ENCODE assay signal across 15 cellular contexts in the genomic region with DNA sequence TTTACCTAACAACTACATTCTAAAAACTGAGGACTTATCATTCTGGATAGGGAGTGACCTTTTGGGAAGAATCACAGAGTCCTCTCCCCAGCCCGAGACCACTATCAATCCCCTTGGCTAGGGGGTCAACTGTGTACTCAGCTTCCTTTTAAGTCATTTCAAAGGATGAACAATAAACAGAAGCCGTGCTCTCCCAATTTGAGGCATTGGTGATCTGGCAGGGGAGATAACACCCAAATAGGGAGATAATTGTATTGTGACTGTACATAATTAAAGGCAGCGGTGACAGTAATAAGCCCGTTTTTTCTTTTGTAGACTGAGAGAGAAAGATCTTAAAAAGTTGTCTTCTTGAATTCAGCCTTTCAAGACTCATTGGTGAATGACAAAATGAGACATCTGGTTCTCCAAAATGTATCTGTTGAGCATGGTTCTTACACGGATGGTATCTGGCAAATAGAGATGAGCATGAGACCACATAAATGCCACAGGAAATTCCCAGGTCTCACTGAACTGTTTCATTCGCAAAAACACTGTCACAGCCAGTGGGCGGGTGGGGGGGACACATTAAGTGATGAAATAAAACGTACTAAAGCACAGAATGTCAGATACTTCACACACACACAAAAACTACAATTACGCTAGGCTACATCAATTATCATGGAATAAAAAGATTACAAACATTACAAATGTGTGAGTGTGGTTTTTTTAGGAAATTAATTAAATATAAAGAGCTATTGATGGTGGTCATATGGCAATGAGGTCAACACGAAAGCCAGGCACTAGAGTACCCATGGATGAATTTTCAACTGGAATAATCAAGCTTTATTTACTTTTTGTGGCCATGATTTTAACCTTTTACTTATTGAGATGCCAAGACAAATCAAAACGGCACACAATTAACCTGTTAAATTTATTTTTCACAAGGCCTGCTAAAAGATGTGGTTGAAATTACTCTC.
DNase-seq lines count a peak whose midpoint lies in the region; ATAC-seq, FAIRE-seq and TF ChIP-seq lines count a peak whose summit lies in the region.
"Had no signal": no experiment of that assay in that cellular context is flagged by ENCODE, and none has a peak within 500 bp of the region (broad histone marks: within the 10 kb centered on the region; RNA-seq: fewer than 3 reads in every experiment).

No MANE protein-coding gene starts in this region.

- ATAC-seq in activated naive CD8-positive, alpha-beta T cell treated with anti-CD3 and anti-CD28 coated beads, Interleukin-2, amount 50 U/mL, for 24 hours, result peak; percentile 58

- peaks cover 4% of the 10 kb centered on the region for H4K20me1 ChIP-seq in neural progenitor cell (ENCODE audit: low read depth)

- H2AFZ ChIP-seq in neural progenitor cell (replicated peaks), result no peak overlapping the region

- no peak overlapping the region for H3K9ac ChIP-seq in neural progenitor cell

- H3K27ac Mint-ChIP-seq in activated naive CD8-positive, alpha-beta T cell treated with anti-CD3 and anti-CD28 coated beads, Interleukin-2, amount 50 U/mL, for 24 hours, result peak overlapping the region; percentile 90
- peak overlapping the region; percentile 31 for H3K27ac Mint-ChIP-seq in neural progenitor cell
- H3K27ac Mint-ChIP-seq: endodermal cell had no signal

- TF ChIP-seq CTCF in BE2C (IDR thresholded peaks at IDR 0.05; ENCODE audit: low read depth, low read length) (no peak), neural progenitor cell (IDR thresholded peaks at IDR 0.05) (no peak)

- no peaks in the 10 kb centered on the region for H3K36me3 ChIP-seq in BE2C
- H3K36me3 ChIP-seq in neural progenitor cell, result no peaks in the 10 kb centered on the region

- H3K27me3 ChIP-seq in BE2C (no peaks in the 10 kb centered on the region), neural progenitor cell (no peaks in the 10 kb centered on the region)

- H3K4me3 ChIP-seq in BE2C (ENCODE audit: low read depth, low read length), result peak overlapping the region; percentile 32
- H3K4me3 ChIP-seq in neural progenitor cell, result no peak overlapping the region

- no peaks in the 10 kb centered on the region for H3K9me3 Mint-ChIP-seq in activated naive CD8-positive, alpha-beta T cell treated with anti-CD3 and anti-CD28 coated beads, Interleukin-2, amount 50 U/mL, for 24 hours
- H3K9me3 Mint-ChIP-seq in neural progenitor cell, result no peaks in the 10 kb centered on the region
- H3K9me3 Mint-ChIP-seq: endodermal cell had no signal

- H3K36me3 Mint-ChIP-seq in activated naive CD8-positive, alpha-beta T cell treated with anti-CD3 and anti-CD28 coated beads, Interleukin-2, amount 50 U/mL, for 24 hours (ENCODE audit: low read depth), result peaks cover 6% of the 10 kb centered on the region
- H3K36me3 Mint-ChIP-seq in neural progenitor cell, result peaks cover 5% of the 10 kb centered on the region

- peak overlapping the region; percentile 27 for H3K4me2 ChIP-seq in neural progenitor cell

- H3K79me2 ChIP-seq in neural progenitor cell (ENCODE audit: low read depth), result no peaks in the 10 kb centered on the region

- H3K9me3 ChIP-seq in BE2C (no peaks in the 10 kb centered on the region), neural progenitor cell (ENCODE audit: low read depth) (no peaks in the 10 kb centered on the region)

- H3K27ac ChIP-seq in neural progenitor cell, result no peak overlapping the region
- H3K27ac ChIP-seq: WERI-Rb-1 had no signal

- peak overlapping the region; percentile 66 for H3K4me3 Mint-ChIP-seq in activated naive CD8-positive, alpha-beta T cell treated with anti-CD3 and anti-CD28 coated beads, Interleukin-2, amount 50 U/mL, for 24 hours
- H3K4me3 Mint-ChIP-seq in neural progenitor cell, result no peak overlapping the region
- H3K4me3 Mint-ChIP-seq: endodermal cell had no signal

- peaks cover 53% of the 10 kb centered on the region for H3K4me1 Mint-ChIP-seq in activated naive CD8-positive, alpha-beta T cell treated with anti-CD3 and anti-CD28 coated beads, Interleukin-2, amount 50 U/mL, for 24 hours
- H3K4me1 Mint-ChIP-seq in neural progenitor cell, result peaks cover 32% of the 10 kb centered on the region

- FAIRE-seq in GM12891 (lab: Jason Lieb, UNC), result peak; percentile 20
- no peak for FAIRE-seq in GM19239 (lab: Jason Lieb, UNC)

- TF ChIP-seq POLR2A in GM12891 (IDR thresholded peaks at IDR 0.05; ENCODE audit: low read depth, low read length), result no peak

- DNase-seq in BE2C, result peak; percentile 48
- DNase-seq in GM12891 (ENCODE audit: insufficient read length, low spot score), result no peak
- peak; percentile 48 for DNase-seq in activated naive CD8-positive, alpha-beta T cell treated with anti-CD3 and anti-CD28 coated beads, Interleukin-2, amount 50 U/mL, for 24 hours
- no peak for DNase-seq in neural progenitor cell (ENCODE audit: low spot score)
- DNase-seq in NCI-H69 (lab: John Stamatoyannopoulos, UW), result no peak
- no peak for DNase-seq in GM19239 (ENCODE audit: insufficient read length, low spot score)
- DNase-seq in activated CD4-positive, CD25-positive, alpha-beta regulatory T cell treated with anti-CD3 and anti-CD28 coated beads, Interleukin-2, amount 50 U/mL, for 72 hours, result no peak
- no peak for DNase-seq in GM19240 (ENCODE audit: insufficient read length, low spot score)
- DNase-seq: EL, endodermal cell, foreskin melanocyte, midbrain, MM.1S, posterior cingulate gyrus, WERI-Rb-1 had no signal

- H3K4me1 ChIP-seq in BE2C, result peaks cover 8% of the 10 kb centered on the region; the same call in 1 of the 2 replicates
- H3K4me1 ChIP-seq in neural progenitor cell, result peaks cover 6% of the 10 kb centered on the region

- H3F3A ChIP-seq in neural progenitor cell (ENCODE audit: low read depth), result peaks cover 8% of the 10 kb centered on the region

- H3K27me3 Mint-ChIP-seq in activated naive CD8-positive, alpha-beta T cell treated with anti-CD3 and anti-CD28 coated beads, Interleukin-2, amount 50 U/mL, for 24 hours, result no peaks in the 10 kb centered on the region
- no peaks in the 10 kb centered on the region for H3K27me3 Mint-ChIP-seq in neural progenitor cell (ENCODE audit: insufficient read depth, low read depth)

TF ChIP-seq in GM12891, 5 proteins besides CTCF, POLR2A, EP300 and RAD21:
- no peak for TF ChIP-seq POU2F2 (IDR thresholded peaks at IDR 0.05; ENCODE audit: low read depth, low read length)

Comparison
In these comparisons a context has a peak if more than half of its experiments do, and no peak if none do; other contexts are left out.
1. DNase-seq: peak in BE2C (single experiment) and activated naive CD8-positive, alpha-beta T cell treated with anti-CD3 and anti-CD28 coated beads, Interleukin-2, amount 50 U/mL, for 24 hours (single experiment); none in GM12891 (single experiment), neural progenitor cell (single experiment), NCI-H69 (single experiment), GM19239 (single experiment), activated CD4-positive, CD25-positive, alpha-beta regulatory T cell treated with anti-CD3 and anti-CD28 coated beads, Interleukin-2, amount 50 U/mL, for 72 hours (single experiment) and GM19240 (single experiment).